In genomic region chrX:35561985-35562384, GRCh38 we compare ENCODE assay signal across 19 cellular contexts.
DNase-seq lines count a peak whose midpoint lies in the region; ATAC-seq, FAIRE-seq and TF ChIP-seq lines count a peak whose summit lies in the region.
"Had no signal": no experiment of that assay in that cellular context is flagged by ENCODE, and none has a peak within 500 bp of the region (broad histone marks: within the 10 kb centered on the region; RNA-seq: fewer than 3 reads in every experiment).

No MANE protein-coding gene starts in this region.

- peak overlapping the region; percentile 4 for H4K91ac ChIP-seq in trophoblast cell (ENCODE audit: low read depth, low read length)

- H3K36me3 ChIP-seq in PC-3 (ENCODE audit: low read depth, low read length) = no peaks in the 10 kb centered on the region
- H3K36me3 ChIP-seq in trophoblast cell (ENCODE audit: control insufficient read depth in 1 of 2, insufficient read depth in 2 of 2, low read length in 2 of 2) = no peaks in the 10 kb centered on the region
- H3K36me3 ChIP-seq: BLaER1 treated with 17β-estradiol and CSF1 and Interleukin-3, amounts not matched to agents 10 nM and 100 nM; HAP-1 had no signal

- H3K27ac ChIP-seq in A549 = no peak overlapping the region
- H3K27ac ChIP-seq in PC-3 (ENCODE audit: low read length) = no peak overlapping the region
- H3K27ac ChIP-seq in trophoblast cell (ENCODE audit: low read depth, low read length) = no peak overlapping the region
- H3K27ac ChIP-seq: BLaER1 treated with 17β-estradiol and CSF1 and Interleukin-3, amounts not matched to agents 10 nM and 100 nM had no signal

- no peak overlapping the region for H4K12ac ChIP-seq in trophoblast cell (ENCODE audit: low read depth, low read length)

- DNase-seq in A549 (ENCODE audit: low read depth in 1 of 2, low spot score in 1 of 2) (no peak), PC-3 (peak; percentile 2), iPS-NIHi7 (ENCODE audit: extremely low spot score) (peak; percentile 13), trophoblast cell (no peak), superior temporal gyrus (ENCODE audit: extremely low spot score) (no peak), MV-4-11 (lab: John Stamatoyannopoulos, UW) (no peak), RPMI8226 (no peak)
- DNase-seq: 8988T; ACHN; CD4-positive, CD25-positive, alpha-beta regulatory T cell; DMS 273 treated with DMSO at 0.1 percent for 48 hours; DND-41; GDM1 had no signal

- no peaks in the 10 kb centered on the region for H3F3A ChIP-seq in PC-3 (ENCODE audit: low read length, unreplicated experiment)

- no peak overlapping the region for H3K23ac ChIP-seq in trophoblast cell (ENCODE audit: low read length)

- POLR2A ChIA-PET in A549 (lab: Yijun Ruan, JAX) (no interaction called here), PC-3 (lab: Charles Lee; ENCODE audit: unreplicated experiment) (no interaction called here)

- H3K4me1 ChIP-seq in A549 (no peaks in the 10 kb centered on the region), PC-3 (ENCODE audit: insufficient read depth, low read length) (no peaks in the 10 kb centered on the region), trophoblast cell (ENCODE audit: control insufficient read depth in 1 of 2, insufficient read depth in 2 of 2, low read length in 2 of 2) (peaks cover 4% of the 10 kb centered on the region in 2 experiments)
- H3K4me1 ChIP-seq: BLaER1 treated with 17β-estradiol and CSF1 and Interleukin-3, amounts not matched to agents 10 nM and 100 nM; HAP-1 had no signal

- no peak overlapping the region for H3K18ac ChIP-seq in trophoblast cell (ENCODE audit: low read length)

- TF ChIP-seq EP300 in A549 (IDR thresholded peaks at IDR 0.05) = no peak

- intact Hi-C loops in PC-3 (cut with micrococcal nuclease) = no loop called here

- H3K4me3 ChIP-seq in A549 (no peak overlapping the region), PC-3 (ENCODE audit: low read length) (no peak overlapping the region), trophoblast cell (ENCODE audit: low read depth, low read length) (no peak overlapping the region)
- H3K4me3 ChIP-seq: BLaER1 treated with 17β-estradiol and CSF1 and Interleukin-3, amounts not matched to agents 10 nM and 100 nM; HAP-1; K562 had no signal

- CTCF ChIA-PET in A549 (lab: Yijun Ruan, JAX) (no interaction called here), PC-3 (lab: Charles Lee) (no interaction called here)

- H4K20me1 ChIP-seq in PC-3 (ENCODE audit: low read length) = no peaks in the 10 kb centered on the region

- H3K9me3 ChIP-seq in A549 (no peaks in the 10 kb centered on the region), PC-3 (ENCODE audit: low read length) (no peaks in the 10 kb centered on the region), trophoblast cell (ENCODE audit: insufficient read depth, low read depth, low read length) (no peaks in the 10 kb centered on the region)
- H3K9me3 ChIP-seq: BLaER1 treated with 17β-estradiol and CSF1 and Interleukin-3, amounts not matched to agents 10 nM and 100 nM; HAP-1 had no signal

- peaks cover 1% of the 10 kb centered on the region for H3K79me1 ChIP-seq in trophoblast cell (ENCODE audit: low read length)

- ATAC-seq in A549 = no peak
- ATAC-seq in PC-3 = no peak
- ATAC-seq: K562 had no signal

- H2AK5ac ChIP-seq in trophoblast cell (ENCODE audit: low read length) = no peak overlapping the region

- peak; percentile 92 for FAIRE-seq in A549 (lab: Jason Lieb, UNC)
- FAIRE-seq: GM12892, GM19239, HTR-8/SVneo, K562 had no signal

- WGBS in A549 (ENCODE audit: missing lambda C conversion rate) = 13% methylated on average over 1 of the region's 1 CpG
- WGBS in trophoblast cell (ENCODE audit: extremely low coverage, insufficient coverage, insufficient read length) = no CpG with 5 or more reads among the region's 1 CpG

- no TSS peak for BruUV-seq in PC-3 (replicated peaks; lab: Mats Ljungman, UMichigan)

- H3K79me2 ChIP-seq in PC-3 (ENCODE audit: low read length) (no peaks in the 10 kb centered on the region), trophoblast cell (ENCODE audit: control insufficient read depth, insufficient read depth, low read length, poor library complexity) (no peaks in the 10 kb centered on the region)

- no peak overlapping the region for H3K4me2 ChIP-seq in A549
- H3K4me2 ChIP-seq in PC-3 (ENCODE audit: low read length) = no peak overlapping the region
- no peak overlapping the region for H3K4me2 ChIP-seq in trophoblast cell (ENCODE audit: low read length)
- H3K4me2 ChIP-seq: BLaER1 treated with 17β-estradiol and CSF1 and Interleukin-3, amounts not matched to agents 10 nM and 100 nM had no signal

- H2BK5ac ChIP-seq in trophoblast cell (ENCODE audit: low read depth, low read length, poor library complexity) = no peak overlapping the region

- H2AFZ ChIP-seq in PC-3 (ENCODE audit: low read length) = no peak overlapping the region
- no peak overlapping the region for H2AFZ ChIP-seq in trophoblast cell (ENCODE audit: insufficient read depth, low read length, poor library complexity)

- no peak overlapping the region for H2BK120ac ChIP-seq in trophoblast cell (ENCODE audit: insufficient read depth, low read length, poor library complexity)

- H3K9me2 ChIP-seq in PC-3 (replicated peaks; ENCODE audit: low read length) = no peaks in the 10 kb centered on the region

- no peak for TF ChIP-seq CTCF in A549 (IDR thresholded peaks at IDR 0.05)
- no peak for TF ChIP-seq CTCF in PC-3 (conservative IDR thresholded peaks at IDR 0.05; ENCODE audit: low read depth, low read length)

- H3K9ac ChIP-seq in PC-3 (ENCODE audit: low read length) (no peak overlapping the region), trophoblast cell (ENCODE audit: low read length) (no peak overlapping the region)
- H3K9ac ChIP-seq: BLaER1 treated with 17β-estradiol and CSF1 and Interleukin-3, amounts not matched to agents 10 nM and 100 nM had no signal

- H2BK12ac ChIP-seq in trophoblast cell (ENCODE audit: low read length) = no peak overlapping the region

- TF ChIP-seq RAD21 in A549 (conservative IDR thresholded peaks at IDR 0.05 in 1 of 2, IDR thresholded peaks at IDR 0.05 in 1 of 2) = no peak

- no peak overlapping the region for H4K8ac ChIP-seq in trophoblast cell (ENCODE audit: low read depth, low read length)

- no peak overlapping the region for H3K14ac ChIP-seq in trophoblast cell (ENCODE audit: low read length)

- H3K27me3 ChIP-seq in PC-3 (ENCODE audit: low read length) (no peaks in the 10 kb centered on the region), trophoblast cell (ENCODE audit: insufficient read depth, low read length) (no peaks in the 10 kb centered on the region)

- H3K4ac ChIP-seq in trophoblast cell (ENCODE audit: low read depth, low read length) = no peak overlapping the region

- no peak for TF ChIP-seq POLR2A in A549 (IDR thresholded peaks at IDR 0.05; ENCODE audit: low read length)

TF ChIP-seq in A549, 52 proteins besides CTCF, POLR2A, EP300 and RAD21:
- TF ChIP-seq FOSB (CRISPR knock-in tag; IDR thresholded peaks at IDR 0.05) (no peak), RNF2 (IDR thresholded peaks at IDR 0.05; ENCODE audit: borderline replicate concordance, low read depth) (no peak), EHMT2 (IDR thresholded peaks at IDR 0.05; ENCODE audit: low read depth) (no peak), SMC3 (IDR thresholded peaks at IDR 0.05) (no peak), JUN (IDR thresholded peaks at IDR 0.05) (no peak), ELK1 (IDR thresholded peaks at IDR 0.05; ENCODE audit: low read depth, low read length) (no peak), BHLHE40 (IDR thresholded peaks at IDR 0.05; ENCODE audit: low read depth, low read length) (no peak)

Comparison
In these comparisons a context has a peak if more than half of its experiments do, and no peak if none do; other contexts are left out.
1. DNase-seq: peak in PC-3 (single experiment) and iPS-NIHi7 (single experiment); none in A549 (0 of 2), trophoblast cell (0 of 2), superior temporal gyrus (single experiment), MV-4-11 (single experiment) and RPMI8226 (single experiment).